In the genomic region with DNA sequence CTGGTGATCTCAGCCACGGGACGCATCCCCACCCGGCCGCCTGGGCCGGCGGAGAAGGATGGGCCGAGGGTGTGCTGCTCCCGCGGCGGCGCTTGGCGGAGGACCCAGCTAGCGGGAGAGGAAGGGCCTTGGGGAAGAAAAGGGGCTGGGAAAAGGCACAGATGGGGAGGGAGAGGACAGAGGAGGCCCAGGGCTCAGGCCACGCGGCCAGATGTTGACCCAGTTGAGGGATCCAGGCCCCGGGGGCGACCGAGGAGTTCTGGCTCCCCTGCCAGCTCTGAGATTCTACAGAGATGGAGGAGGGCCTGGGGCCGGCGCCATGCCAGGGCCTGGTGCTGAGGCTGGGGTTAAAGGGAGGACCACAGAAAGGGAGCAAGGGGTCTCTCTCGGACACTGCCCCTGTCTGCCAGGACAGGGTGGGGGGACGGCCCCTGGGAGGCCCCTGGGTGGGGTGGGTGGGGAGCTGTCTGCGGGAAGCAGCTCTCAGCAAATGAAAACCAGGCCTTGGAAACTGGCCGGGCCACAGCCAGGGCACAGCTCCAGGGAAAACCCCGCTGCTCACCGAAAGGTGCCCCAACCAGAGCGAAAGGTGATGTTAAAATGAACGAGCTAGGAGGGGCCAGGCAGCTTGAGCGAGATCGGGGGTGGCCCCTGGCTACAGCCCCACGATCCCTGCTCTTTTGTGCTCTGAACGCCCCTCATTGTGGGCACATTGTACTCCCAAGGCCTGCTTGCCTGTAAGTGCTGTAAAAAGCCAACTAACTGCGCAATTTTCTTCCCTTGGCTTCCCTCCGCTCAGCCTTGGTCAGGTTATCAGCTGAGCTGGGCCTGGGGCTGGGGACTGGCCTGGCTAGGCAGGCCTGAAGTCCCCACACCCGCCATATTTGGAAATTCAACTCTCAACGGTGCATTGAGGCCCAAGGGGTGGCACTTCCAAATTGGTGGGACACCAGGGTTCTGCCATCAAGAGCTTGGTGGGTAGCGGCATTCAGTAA, we compare ENCODE assay signal across 1 cellular context.
TF ChIP-seq lines count a peak whose summit lies in the region.

No MANE protein-coding gene starts in this region.

TF ChIP-seq in GM23338, 12 proteins besides CTCF, POLR2A, EP300 and RAD21:
- no peak for TF ChIP-seq EZH2phosphoT487 (IDR thresholded peaks at IDR 0.05; ENCODE audit: unreplicated experiment)
- TF ChIP-seq NANOG (IDR thresholded peaks at IDR 0.05; ENCODE audit: borderline replicate concordance) = no peak
- TF ChIP-seq ZNF462 (CRISPR knock-in tag; IDR thresholded peaks at IDR 0.05) = no peak
- TF ChIP-seq, protein P1, sequence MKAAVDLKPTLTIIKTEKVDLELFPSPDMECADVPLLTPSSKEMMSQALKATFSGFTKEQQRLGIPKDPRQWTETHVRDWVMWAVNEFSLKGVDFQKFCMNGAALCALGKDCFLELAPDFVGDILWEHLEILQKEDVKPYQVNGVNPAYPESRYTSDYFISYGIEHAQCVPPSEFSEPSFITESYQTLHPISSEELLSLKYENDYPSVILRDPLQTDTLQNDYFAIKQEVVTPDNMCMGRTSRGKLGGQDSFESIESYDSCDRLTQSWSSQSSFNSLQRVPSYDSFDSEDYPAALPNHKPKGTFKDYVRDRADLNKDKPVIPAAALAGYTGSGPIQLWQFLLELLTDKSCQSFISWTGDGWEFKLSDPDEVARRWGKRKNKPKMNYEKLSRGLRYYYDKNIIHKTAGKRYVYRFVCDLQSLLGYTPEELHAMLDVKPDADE (IDR thresholded peaks at IDR 0.05) = no peak
- TF ChIP-seq CREB1 (CRISPR knock-in tag; IDR thresholded peaks at IDR 0.05; ENCODE audit: low read depth) = no peak
- TF ChIP-seq ZNF331 (CRISPR knock-in tag; IDR thresholded peaks at IDR 0.05; ENCODE audit: low read depth) = no peak
- TF ChIP-seq, protein P2, sequence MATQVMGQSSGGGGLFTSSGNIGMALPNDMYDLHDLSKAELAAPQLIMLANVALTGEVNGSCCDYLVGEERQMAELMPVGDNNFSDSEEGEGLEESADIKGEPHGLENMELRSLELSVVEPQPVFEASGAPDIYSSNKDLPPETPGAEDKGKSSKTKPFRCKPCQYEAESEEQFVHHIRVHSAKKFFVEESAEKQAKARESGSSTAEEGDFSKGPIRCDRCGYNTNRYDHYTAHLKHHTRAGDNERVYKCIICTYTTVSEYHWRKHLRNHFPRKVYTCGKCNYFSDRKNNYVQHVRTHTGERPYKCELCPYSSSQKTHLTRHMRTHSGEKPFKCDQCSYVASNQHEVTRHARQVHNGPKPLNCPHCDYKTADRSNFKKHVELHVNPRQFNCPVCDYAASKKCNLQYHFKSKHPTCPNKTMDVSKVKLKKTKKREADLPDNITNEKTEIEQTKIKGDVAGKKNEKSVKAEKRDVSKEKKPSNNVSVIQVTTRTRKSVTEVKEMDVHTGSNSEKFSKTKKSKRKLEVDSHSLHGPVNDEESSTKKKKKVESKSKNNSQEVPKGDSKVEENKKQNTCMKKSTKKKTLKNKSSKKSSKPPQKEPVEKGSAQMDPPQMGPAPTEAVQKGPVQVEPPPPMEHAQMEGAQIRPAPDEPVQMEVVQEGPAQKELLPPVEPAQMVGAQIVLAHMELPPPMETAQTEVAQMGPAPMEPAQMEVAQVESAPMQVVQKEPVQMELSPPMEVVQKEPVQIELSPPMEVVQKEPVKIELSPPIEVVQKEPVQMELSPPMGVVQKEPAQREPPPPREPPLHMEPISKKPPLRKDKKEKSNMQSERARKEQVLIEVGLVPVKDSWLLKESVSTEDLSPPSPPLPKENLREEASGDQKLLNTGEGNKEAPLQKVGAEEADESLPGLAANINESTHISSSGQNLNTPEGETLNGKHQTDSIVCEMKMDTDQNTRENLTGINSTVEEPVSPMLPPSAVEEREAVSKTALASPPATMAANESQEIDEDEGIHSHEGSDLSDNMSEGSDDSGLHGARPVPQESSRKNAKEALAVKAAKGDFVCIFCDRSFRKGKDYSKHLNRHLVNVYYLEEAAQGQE (IDR thresholded peaks at IDR 0.05; ENCODE audit: unreplicated experiment) = no peak
TF ChIP-seq in GM23338: peak in this region for 0.
